ENCODE assay signal across 2 cellular contexts in genomic region chr16:11583889-11584565, GRCh38.
A peak's percentile ranks its signal among the peaks of the same experiment; 100 is the strongest.
TF ChIP-seq lines count a peak whose summit lies in the region.

No MANE protein-coding gene starts in this region.

TF ChIP-seq in IMR-90, 13 proteins besides CTCF, POLR2A, EP300 and RAD21:
- TF ChIP-seq MAFK (IDR thresholded peaks at IDR 0.05; ENCODE audit: low read depth, low read length) (no peak), RCOR1 (IDR thresholded peaks at IDR 0.05; ENCODE audit: insufficient replicate concordance, low read length) (no peak), USF2 (IDR thresholded peaks at IDR 0.05; ENCODE audit: low read depth, low read length) (no peak), BHLHE40 (IDR thresholded peaks at IDR 0.05; ENCODE audit: low read depth, low read length) (no peak)

TF ChIP-seq in GM12878, 131 proteins besides CTCF, POLR2A, EP300 and RAD21:
- TF ChIP-seq NBN (IDR thresholded peaks at IDR 0.05) (peak; percentile 49; the same call in 1 of the 2 replicates), CEBPZ (IDR thresholded peaks at IDR 0.05; ENCODE audit: low read depth, low read length) (no peak), NFYA (IDR thresholded peaks at IDR 0.05; ENCODE audit: borderline replicate concordance, low read depth, low read length) (no peak), NFIC (IDR thresholded peaks at IDR 0.05; ENCODE audit: low read depth, low read length) (0 out of 2 replicates have a peak, but pooled peaks have one; percentile 22), RUNX3 (IDR thresholded peaks at IDR 0.05; ENCODE audit: low read length) (peak; percentile 66), BHLHE40 (IDR thresholded peaks at IDR 0.05; ENCODE audit: borderline replicate concordance in 1 of 2, low read depth in 2 of 2, low read length in 1 of 2) (no peak), RELB (IDR thresholded peaks at IDR 0.05; ENCODE audit: low read depth) (peak; percentile 76), TCF7 (IDR thresholded peaks at IDR 0.05; ENCODE audit: borderline replicate concordance) (0 out of 2 replicates have a peak, but pooled peaks have one; percentile 24), ATF2 (IDR thresholded peaks at IDR 0.05; ENCODE audit: low read length) (peak; percentile 54; the same call in 1 of the 2 replicates), DPF2 (IDR thresholded peaks at IDR 0.05) (peak; percentile 51; the same call in 1 of the 2 replicates), IKZF1 (conservative IDR thresholded peaks at IDR 0.05) (peak; percentile 90), RELA (IDR thresholded peaks at IDR 0.05; ENCODE audit: borderline replicate concordance, partially characterized antibody) (no peak), EED (IDR thresholded peaks at IDR 0.05; ENCODE audit: low read depth) (peak; percentile 78), PML (IDR thresholded peaks at IDR 0.05; ENCODE audit: low read length) (peak; percentile 73; the same call in 1 of the 2 replicates), PKNOX1 (IDR thresholded peaks at IDR 0.05) (peak; percentile 88), POLR2AphosphoS5 (IDR thresholded peaks at IDR 0.05; ENCODE audit: low read length) (peak; percentile 31), FOXM1 (IDR thresholded peaks at IDR 0.05; ENCODE audit: low read depth, low read length) (peak; percentile 33; the same call in 1 of the 2 replicates), MEF2A (IDR thresholded peaks at IDR 0.05; ENCODE audit: insufficient read depth, low read depth, low read length) (0 out of 2 replicates have a peak, but pooled peaks have one; percentile 43), FOXK2 (IDR thresholded peaks at IDR 0.05) (peak; percentile 50; the same call in 1 of the 2 replicates), BACH1 (IDR thresholded peaks at IDR 0.05; ENCODE audit: borderline replicate concordance) (0 out of 2 replicates have a peak, but pooled peaks have one; percentile 23), NKRF (conservative IDR thresholded peaks at IDR 0.05) (peak; percentile 62), MLLT1 (IDR thresholded peaks at IDR 0.05) (peak; percentile 49; the same call in 1 of the 2 replicates), IKZF2 (IDR thresholded peaks at IDR 0.05) (peak; percentile 84 to 88), SPI1 (IDR thresholded peaks at IDR 0.05; ENCODE audit: borderline replicate concordance, insufficient read depth, low read depth, low read length) (peak; percentile 85), ETV6 (conservative IDR thresholded peaks at IDR 0.05 in 1 of 2, IDR thresholded peaks at IDR 0.05 in 1 of 2; ENCODE audit: borderline replicate concordance in 1 of 2, low read depth in 1 of 2) (peak in 1 of 2 experiments; percentile 46; a peak in 1 of 4 replicates), CHD1 (IDR thresholded peaks at IDR 0.05; ENCODE audit: low read depth, low read length) (no peak), PBX3 (IDR thresholded peaks at IDR 0.05; ENCODE audit: insufficient replicate concordance, low read depth, low read length) (peak; percentile 50), NFXL1 (IDR thresholded peaks at IDR 0.05; ENCODE audit: borderline replicate concordance) (no peak), ZNF217 (IDR thresholded peaks at IDR 0.05) (peak; percentile 29; the same call in 1 of the 2 replicates), CHD4 (IDR thresholded peaks at IDR 0.05) (no peak), MXI1 (IDR thresholded peaks at IDR 0.05; ENCODE audit: low read depth, low read length) (peak; percentile 59), MTA3 (IDR thresholded peaks at IDR 0.05; ENCODE audit: borderline replicate concordance, low read length) (peak; percentile 73; the same call in 1 of the 2 replicates), GATAD2B (conservative IDR thresholded peaks at IDR 0.05; ENCODE audit: low read depth) (peak; percentile 16; the same call in 1 of the 2 replicates)
